Comparison of ENCODE assay signal across 16 cellular contexts in genomic region chr14:69325646-69326265, GRCh38.
DNase-seq lines count a peak whose midpoint lies in the region; ATAC-seq and TF ChIP-seq lines count a peak whose summit lies in the region.
"Had no signal": no experiment of that assay in that cellular context is flagged by ENCODE, and none has a peak within 500 bp of the region (broad histone marks: within the 10 kb centered on the region; RNA-seq: fewer than 3 reads in every experiment).

No MANE protein-coding gene starts in this region.

- no peak overlapping the region for H3K4me3 ChIP-seq in PC-9
- H3K4me3 ChIP-seq: pancreas, SJCRH30, vagina had no signal

- no peak overlapping the region for H3K27ac Mint-ChIP-seq in natural killer cell
- H3K27ac Mint-ChIP-seq in natural killer cell treated with Interleukin-12 subunit alpha and Interleukin-12 subunit beta and Interleukin-15 and Interleukin-18, amount 100 ng/mL, for 72 hours: no peak overlapping the region

- DNase-seq in natural killer cell (peak; percentile 7), PC-9 (no peak), foreskin keratinocyte (no peak), MV-4-11 (lab: John Stamatoyannopoulos, UW) (no peak), HPDE6-E6E7 (ENCODE audit: extremely low spot score) (no peak), medulla oblongata (ENCODE audit: extremely low spot score) (no peak), ureter (ENCODE audit: low spot score) (no peak)
- DNase-seq in natural killer cell treated with Interleukin-12 subunit alpha and Interleukin-12 subunit beta and Interleukin-15 and Interleukin-18, amount 100 ng/mL, for 72 hours (ENCODE audit: low spot score): no peak
- DNase-seq: midbrain; NCI-H1436 treated with DMSO at 0.1 percent for 48 hours; NCI-H510A treated with DMSO at 0.1 percent for 48 hours; SJCRH30; stimulated activated CD8-positive, alpha-beta memory T cell treated with anti-CD3 and anti-CD28 coated beads, Interleukin-4, amount 100 ng/mL, for 48 hours had no signal

- H3K36me3 Mint-ChIP-seq in natural killer cell: no peaks in the 10 kb centered on the region
- H3K36me3 Mint-ChIP-seq in natural killer cell treated with Interleukin-12 subunit alpha and Interleukin-12 subunit beta and Interleukin-15 and Interleukin-18, amount 100 ng/mL, for 72 hours: no peaks in the 10 kb centered on the region

- no TSS peak for BruUV-seq in PC-9 (replicated peaks; lab: Mats Ljungman, UMichigan)

- POLR2A ChIA-PET in PC-9 (lab: Charles Lee; ENCODE audit: unreplicated experiment): no interaction called here

- H3K4me1 ChIP-seq in PC-9 (replicated peaks; ENCODE audit: insufficient read depth) (no peaks in the 10 kb centered on the region), foreskin keratinocyte (no peaks in the 10 kb centered on the region)
- H3K4me1 ChIP-seq: pancreas, SJCRH30, vagina had no signal

- CTCF ChIA-PET in PC-9 (lab: Charles Lee): no interaction called here

- H3K27ac ChIP-seq in PC-9 (no peak overlapping the region), foreskin keratinocyte (no peak overlapping the region)
- H3K27ac ChIP-seq: pancreas, SJCRH30, vagina, VCaP had no signal

- H3K4me3 Mint-ChIP-seq in natural killer cell: no peak overlapping the region
- no peak overlapping the region for H3K4me3 Mint-ChIP-seq in natural killer cell treated with Interleukin-12 subunit alpha and Interleukin-12 subunit beta and Interleukin-15 and Interleukin-18, amount 100 ng/mL, for 72 hours

- H3K79me2 ChIP-seq in PC-9 (ENCODE audit: low read depth): no peaks in the 10 kb centered on the region

- no peaks in the 10 kb centered on the region for H3K9me3 Mint-ChIP-seq in natural killer cell
- H3K9me3 Mint-ChIP-seq in natural killer cell treated with Interleukin-12 subunit alpha and Interleukin-12 subunit beta and Interleukin-15 and Interleukin-18, amount 100 ng/mL, for 72 hours: no peaks in the 10 kb centered on the region

- H4K20me1 ChIP-seq in PC-9 (ENCODE audit: insufficient read depth): no peaks in the 10 kb centered on the region

- no peaks in the 10 kb centered on the region for H3F3A ChIP-seq in PC-9 (ENCODE audit: insufficient read depth, low read depth)

- intact Hi-C loops in natural killer cell (cut with micrococcal nuclease) (no loop called here), PC-9 (cut with micrococcal nuclease; ENCODE audit: unreplicated experiment) (no loop called here)

- no peak overlapping the region for H2AFZ ChIP-seq in PC-9

- no peaks in the 10 kb centered on the region for H3K9me3 ChIP-seq in PC-9 (ENCODE audit: insufficient read depth, low read depth)
- H3K9me3 ChIP-seq: pancreas, SJCRH30, vagina had no signal

- no peaks in the 10 kb centered on the region for H3K36me3 ChIP-seq in PC-9 (ENCODE audit: low read depth)
- H3K36me3 ChIP-seq: pancreas, SJCRH30, vagina had no signal

- peaks cover 0 to 5% of the 10 kb centered on the region in 2 donors for H3K27me3 Mint-ChIP-seq in natural killer cell (ENCODE audit: low read depth in 2 of 2)
- peaks cover 0 to 3% of the 10 kb centered on the region in 2 donors for H3K27me3 Mint-ChIP-seq in natural killer cell treated with Interleukin-12 subunit alpha and Interleukin-12 subunit beta and Interleukin-15 and Interleukin-18, amount 100 ng/mL, for 72 hours

- no peaks in the 10 kb centered on the region for H3K9me2 ChIP-seq in PC-9 (ENCODE audit: insufficient read depth)

- H3K4me2 ChIP-seq in PC-9: no peak overlapping the region

- H3K27me3 ChIP-seq in PC-9 (ENCODE audit: insufficient read depth, low read depth) (peaks cover 13% of the 10 kb centered on the region; the same call in 1 of the 2 replicates), foreskin keratinocyte (peaks cover 17% of the 10 kb centered on the region)
- H3K27me3 ChIP-seq: pancreas, SJCRH30, vagina had no signal

- no peak for TF ChIP-seq CTCF in natural killer cell (IDR thresholded peaks at IDR 0.05)
- TF ChIP-seq CTCF in PC-9 (conservative IDR thresholded peaks at IDR 0.05): peak; percentile 39; the same call in 1 of the 2 replicates
- TF ChIP-seq CTCF in foreskin keratinocyte (conservative IDR thresholded peaks at IDR 0.05): no peak

- ATAC-seq in natural killer cell: no peak
- no peak for ATAC-seq in natural killer cell treated with Interleukin-12 subunit alpha and Interleukin-12 subunit beta and Interleukin-15 and Interleukin-18, amount 100 ng/mL, for 72 hours
- ATAC-seq in foreskin keratinocyte: peak; percentile 18
- ATAC-seq: pancreas had no signal

- H3K4me1 Mint-ChIP-seq in natural killer cell: no peaks in the 10 kb centered on the region
- no peaks in the 10 kb centered on the region for H3K4me1 Mint-ChIP-seq in natural killer cell treated with Interleukin-12 subunit alpha and Interleukin-12 subunit beta and Interleukin-15 and Interleukin-18, amount 100 ng/mL, for 72 hours (ENCODE audit: low read depth in 2 of 2)
